Comparison of ENCODE assay signal across 8 cellular contexts in the genomic region with DNA sequence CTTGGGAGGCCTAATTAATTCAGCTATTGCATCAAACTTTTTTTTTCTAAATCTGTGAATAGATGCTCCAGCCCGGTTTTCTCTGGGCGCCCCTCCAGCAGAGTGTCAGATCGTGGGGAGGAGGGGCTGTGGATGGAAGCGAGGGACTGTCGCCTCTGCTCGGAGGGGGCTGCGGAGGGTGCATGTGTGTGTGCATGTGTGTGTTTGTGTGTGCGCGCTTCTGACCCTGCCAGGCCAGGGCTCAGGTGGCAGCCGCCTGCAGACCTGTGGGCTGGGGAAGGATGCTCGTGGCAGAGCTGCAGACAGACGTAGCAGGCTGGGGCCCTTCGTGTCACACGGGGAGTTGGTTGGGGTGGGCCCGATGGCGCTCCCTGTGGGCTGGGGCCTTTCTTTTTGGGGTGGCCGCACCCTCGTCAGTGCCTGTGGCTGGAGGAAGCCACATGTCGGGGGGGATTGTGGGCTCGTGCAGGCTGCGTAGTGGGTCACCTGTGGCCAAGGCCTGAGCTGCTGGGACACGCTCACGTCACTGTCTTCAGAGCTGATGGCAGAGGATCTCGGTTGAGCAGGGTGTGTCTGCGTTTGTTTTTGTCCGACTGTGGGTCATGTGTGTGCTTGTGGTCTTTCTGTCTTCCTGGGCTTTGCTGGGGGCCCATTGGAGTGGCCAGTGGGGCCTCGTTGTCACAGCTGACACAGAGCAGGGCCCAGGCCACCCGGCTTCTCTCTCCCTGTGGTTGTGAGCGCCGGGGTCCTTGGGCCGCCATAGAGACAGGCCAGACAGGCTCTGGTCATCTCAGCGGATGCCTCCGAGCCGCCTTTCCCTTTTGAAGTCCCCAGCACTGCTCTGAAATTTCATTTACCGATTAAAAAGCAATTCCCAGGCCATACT. TPM values are rescaled to one million over a fixed set of nuclear protein-coding genes. Genes with fewer than 3 reads are reported as not detected.
DNase-seq lines count a peak whose midpoint lies in the region; ATAC-seq and TF ChIP-seq lines count a peak whose summit lies in the region.

No MANE protein-coding gene starts in this region.

- intact Hi-C loops in lower leg skin (cut with DNase I; ENCODE audit: low total_unique reads) = loop anchor here (10.0 kb wide), 1 partner anchor 74 kb away; no protein-coding TSS in a partner anchor

- H3K4me3 ChIP-seq in cardiac fibroblast (replicated peaks in 1 of 2; ENCODE audit: low read depth in 2 of 2, low read length in 2 of 2) (peak overlapping the region; percentile 75 to 89), lower leg skin (ENCODE audit: low read depth, poor library complexity, severe bottlenecking) (peak overlapping the region; percentile 27)

- no peak for TF ChIP-seq CTCF in cardiac fibroblast (IDR thresholded peaks at IDR 0.05; ENCODE audit: low read depth, low read length)
- TF ChIP-seq CTCF in lower leg skin (IDR thresholded peaks at IDR 0.05) = no peak

- TF ChIP-seq POLR2A in lower leg skin (IDR thresholded peaks at IDR 0.05) = no peak

- DNase-seq in EL (peak; percentile 43), T-helper 1 cell (peak; percentile 42 to 67 (median 56)), cardiac fibroblast (ENCODE audit: low read depth in 2 of 2) (peak in 1 of 2 donors; percentile 41), lower leg skin (ENCODE audit: low spot score in 2 of 2) (peak in 1 of 2 donors; percentile 92), mesenteric fat pad (ENCODE audit: low spot score) (no peak), NOMO-1 (lab: John Stamatoyannopoulos, UW; ENCODE audit: unreplicated experiment in 2 of 2) (no peak)
- DNase-seq in stimulated activated naive CD8-positive, alpha-beta T cell treated with anti-CD3 and anti-CD28 coated beads, Interleukin-15, Interleukin-2, amounts not matched to agents 100 U/mL and 50 U/mL, for 24 hours = peak; percentile 61

- ATAC-seq in stimulated activated naive CD8-positive, alpha-beta T cell treated with anti-CD3 and anti-CD28 coated beads, Interleukin-15, Interleukin-2, amounts not matched to agents 100 U/mL and 50 U/mL, for 24 hours = no peak
- no peak for ATAC-seq in GM21526 (IDR thresholded peaks at IDR 0.05; ENCODE audit: low FRiP score, unreplicated experiment)

- WGBS in lower leg skin, 2 donors = 8 to 9% methylated on average over 26 to 35 of the region's 35 CpGs

RNA-seq across cellular contexts. Expression of a gene that starts 2.9 kb away (rescaled TPM):
- total RNA-seq in lower leg skin (10 to 100 TPM; 67.3 to 80.8 (median 75.4) TPM), mesenteric fat pad (101 TPM)

RNA-seq across cellular contexts. Expression of a gene that starts 36.5 kb away (rescaled TPM):
- total RNA-seq in lower leg skin = 10 to 100 TPM; 29.8 to 48.0 (median 45.6) TPM
- 42.6 TPM for total RNA-seq in mesenteric fat pad

Comparison
In these comparisons a context has a peak if more than half of its experiments do, and no peak if none do; other contexts are left out.
1. DNase-seq: peak in EL (single experiment), T-helper 1 cell (5 of 5) and stimulated activated naive CD8-positive, alpha-beta T cell treated with anti-CD3 and anti-CD28 coated beads, Interleukin-15, Interleukin-2, amounts not matched to agents 100 U/mL and 50 U/mL, for 24 hours (single experiment); none in mesenteric fat pad (single experiment) and NOMO-1 (0 of 2).